Comparison of ENCODE assay signal across 31 cellular contexts in the genomic region with DNA sequence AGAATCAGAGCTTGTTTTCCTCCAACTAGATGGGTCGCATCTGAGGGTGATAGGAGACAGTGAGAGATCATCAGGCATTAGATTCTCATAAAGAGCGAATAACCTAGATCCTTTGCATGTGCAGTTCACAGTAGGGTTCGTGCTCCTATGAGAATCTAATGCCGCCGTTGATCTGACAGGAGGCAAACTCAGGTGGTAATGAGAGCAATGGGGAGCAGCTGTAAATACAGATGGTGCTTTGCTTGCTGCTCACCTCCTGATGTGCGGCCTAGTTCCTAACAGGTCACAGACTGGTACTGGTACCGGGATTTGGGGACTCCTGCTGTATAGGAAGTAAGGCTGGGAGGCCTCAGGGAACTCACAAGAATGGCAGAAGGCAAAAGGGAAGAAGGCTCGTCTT.
"Had no signal": no experiment of that assay in that cellular context is flagged by ENCODE, and none has a peak within 500 bp of the region (broad histone marks: within the 10 kb centered on the region; RNA-seq: fewer than 3 reads in every experiment).

No MANE protein-coding gene starts in this region.

- H3K27me3 ChIP-seq: left lung, neutrophil, ovary, right atrium auricular region, right lobe of liver, tibial nerve, uterus had no signal

- H3K27me3 Mint-ChIP-seq: naive thymus-derived CD4-positive, alpha-beta T cell; natural killer cell treated with Interleukin-12 subunit alpha and Interleukin-12 subunit beta and Interleukin-15 and Interleukin-18, amount 100 ng/mL, for 72 hours; progenitor cell of endocrine pancreas; stimulated activated memory B cell treated with anti-CD40 and anti-IgM and Interleukin-4, amounts not matched to agents 10 μg/mL and 1 μg/mL and 100 μg/mL, for 72 hours; stimulated activated naive CD8-positive, alpha-beta T cell treated with anti-CD3 and anti-CD28 coated beads, Interleukin-15, amount 100 ng/mL, for 72 hours; type B pancreatic cell had no signal

- H3K27ac Mint-ChIP-seq: immature natural killer cell; mesothelial cell of epicardium; naive thymus-derived CD4-positive, alpha-beta T cell; natural killer cell treated with Interleukin-12 subunit alpha and Interleukin-12 subunit beta and Interleukin-15 and Interleukin-18, amount 100 ng/mL, for 72 hours; progenitor cell of endocrine pancreas; stimulated activated memory B cell treated with anti-CD40 and anti-IgM and Interleukin-4, amounts not matched to agents 10 μg/mL and 1 μg/mL and 100 μg/mL, for 72 hours; stimulated activated naive CD8-positive, alpha-beta T cell treated with anti-CD3 and anti-CD28 coated beads, Interleukin-15, amount 100 ng/mL, for 72 hours; type B pancreatic cell had no signal

- H3K4me3 Mint-ChIP-seq: immature natural killer cell; mesothelial cell of epicardium; naive thymus-derived CD4-positive, alpha-beta T cell; natural killer cell treated with Interleukin-12 subunit alpha and Interleukin-12 subunit beta and Interleukin-15 and Interleukin-18, amount 100 ng/mL, for 72 hours; neural crest cell; stimulated activated memory B cell treated with anti-CD40 and anti-IgM and Interleukin-4, amounts not matched to agents 10 μg/mL and 1 μg/mL and 100 μg/mL, for 72 hours; stimulated activated naive CD8-positive, alpha-beta T cell treated with anti-CD3 and anti-CD28 coated beads, Interleukin-15, amount 100 ng/mL, for 72 hours; type B pancreatic cell had no signal

- H3K36me3 Mint-ChIP-seq: immature natural killer cell; mesothelial cell of epicardium; naive thymus-derived CD4-positive, alpha-beta T cell; natural killer cell treated with Interleukin-12 subunit alpha and Interleukin-12 subunit beta and Interleukin-15 and Interleukin-18, amount 100 ng/mL, for 72 hours; stimulated activated memory B cell treated with anti-CD40 and anti-IgM and Interleukin-4, amounts not matched to agents 10 μg/mL and 1 μg/mL and 100 μg/mL, for 72 hours; type B pancreatic cell had no signal

- H3K4me1 Mint-ChIP-seq: immature natural killer cell; mesothelial cell of epicardium; naive thymus-derived CD4-positive, alpha-beta T cell; stimulated activated memory B cell treated with anti-CD40 and anti-IgM and Interleukin-4, amounts not matched to agents 10 μg/mL and 1 μg/mL and 100 μg/mL, for 72 hours; stimulated activated naive CD8-positive, alpha-beta T cell treated with anti-CD3 and anti-CD28 coated beads, Interleukin-15, amount 100 ng/mL, for 72 hours had no signal

- H3K36me3 ChIP-seq: left lung, lower lobe of right lung, neutrophil, ovary, right atrium auricular region, right lobe of liver, tibial nerve, uterus had no signal

- ATAC-seq: left colon; left lung; lower lobe of right lung; mucosa of descending colon; naive thymus-derived CD4-positive, alpha-beta T cell; natural killer cell treated with Interleukin-12 subunit alpha and Interleukin-12 subunit beta and Interleukin-15 and Interleukin-18, amount 100 ng/mL, for 72 hours; right lobe of liver; stimulated activated memory B cell treated with anti-CD40 and anti-IgM and Interleukin-4, amounts not matched to agents 10 μg/mL and 1 μg/mL and 100 μg/mL, for 72 hours; stimulated activated naive CD8-positive, alpha-beta T cell treated with anti-CD3 and anti-CD28 coated beads, Interleukin-15, amount 100 ng/mL, for 72 hours had no signal

- H3K4me2 ChIP-seq: smooth muscle cell had no signal

- DNase-seq: hypothalamus; immature natural killer cell; kidney; left colon; left lung; lower lobe of right lung; mammary epithelial cell; mesendoderm; mucosa of descending colon; naive thymus-derived CD4-positive, alpha-beta T cell; occipital lobe; ovary; right lobe of liver; stimulated activated CD4-positive, alpha-beta T cell treated with anti-CD3 and anti-CD28 coated beads, Interleukin-1b, Interleukin-23, amount 100 ng/mL, for 48 hours; stimulated activated CD4-positive, alpha-beta T cell treated with anti-CD3 and anti-CD28 coated beads, Interleukin-2, amount 100 ng/mL, for 48 hours; stimulated activated CD4-positive, alpha-beta T cell treated with anti-CD3 and anti-CD28 coated beads, Interleukin-4, amount 100 ng/mL, for 4 hours; stimulated activated CD8-positive, alpha-beta memory T cell treated with anti-CD3 and anti-CD28 coated beads, Interleukin-4, amount 100 ng/mL, for 48 hours; stimulated activated naive CD4-positive, alpha-beta T cell treated with Interleukin-2 at 50 U/mL for 16 hours; stimulated activated naive CD8-positive, alpha-beta T cell treated with anti-CD3 and anti-CD28 coated beads, Interleukin-15, amount 100 ng/mL, for 72 hours; substantia nigra; uterus had no signal

- H3K4me3 ChIP-seq: left lung, lower lobe of right lung, mucosa of descending colon, ovary, right atrium auricular region, right lobe of liver, smooth muscle cell, tibial nerve, uterus had no signal

- H3K4me1 ChIP-seq: left lung, lower lobe of right lung, right atrium auricular region, right lobe of liver, tibial nerve, uterus had no signal

- H3K9me3 ChIP-seq: left lung, lower lobe of right lung, mucosa of descending colon, neutrophil, ovary, right atrium auricular region, right lobe of liver, tibial nerve, uterus had no signal

- H3K9me3 Mint-ChIP-seq: natural killer cell treated with Interleukin-12 subunit alpha and Interleukin-12 subunit beta and Interleukin-15 and Interleukin-18, amount 100 ng/mL, for 72 hours; stimulated activated memory B cell treated with anti-CD40 and anti-IgM and Interleukin-4, amounts not matched to agents 10 μg/mL and 1 μg/mL and 100 μg/mL, for 72 hours; type B pancreatic cell had no signal

- H3K27ac ChIP-seq: left lung, lower lobe of right lung, neutrophil, ovary, right atrium auricular region, right lobe of liver, tibial nerve, uterus had no signal
